In the genomic region with DNA sequence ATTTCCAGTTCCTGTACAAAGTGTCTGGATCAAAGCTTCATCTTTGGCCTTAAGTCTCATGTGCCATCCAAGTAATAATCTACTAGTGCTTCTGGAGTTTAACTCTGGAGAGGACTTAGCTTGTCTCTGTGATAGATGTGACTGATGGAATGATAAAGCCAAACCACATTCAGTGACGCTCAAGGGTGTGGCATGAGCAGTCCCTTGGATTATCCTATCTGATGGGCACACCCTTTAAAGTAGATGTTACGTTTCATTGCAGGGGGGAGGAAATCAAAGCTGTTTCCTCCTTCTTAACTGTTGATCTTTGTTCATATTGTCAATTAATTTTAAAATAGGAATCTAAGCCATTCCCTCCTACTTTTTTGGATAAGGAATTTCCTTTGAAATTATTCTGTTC, we compare ENCODE assay signal across 20 cellular contexts. TPM values are rescaled to one million over a fixed set of nuclear protein-coding genes. Genes with fewer than 3 reads are reported as not detected.
DNase-seq lines count a peak whose midpoint lies in the region; FAIRE-seq and TF ChIP-seq lines count a peak whose summit lies in the region.
"Had no signal": no experiment of that assay in that cellular context is flagged by ENCODE, and none has a peak within 500 bp of the region (broad histone marks: within the 10 kb centered on the region; RNA-seq: fewer than 3 reads in every experiment).

No MANE protein-coding gene starts in this region.

- 100% methylated on average over 1 of the region's 2 CpGs; no CpG with 5 or more reads in 1 of the 2 experiments for WGBS in mesodermal cell (ENCODE audit: insufficient coverage in 2 of 2), 2 experiments
- WGBS in mesendoderm (ENCODE audit: extremely low coverage, insufficient coverage, low lambda C conversion rate), result no CpG with 5 or more reads among the region's 2 CpGs

- H3K9me3 ChIP-seq in mesodermal cell (ENCODE audit: control insufficient read depth, low read length), result peaks cover 14% of the 10 kb centered on the region

- H3K27ac ChIP-seq in mesodermal cell (ENCODE audit: low read depth, low read length, severe bottlenecking) (peak overlapping the region; percentile 76), mesendoderm (ENCODE audit: low read depth, low read length) (no peak overlapping the region)
- H3K27ac ChIP-seq: GM23248 had no signal

- no peak overlapping the region for H2AK5ac ChIP-seq in mesendoderm (ENCODE audit: low read length)

- H3K36me3 ChIP-seq in mesodermal cell (ENCODE audit: control insufficient read depth, insufficient read depth, low read length), result no peaks in the 10 kb centered on the region
- H3K36me3 ChIP-seq in mesendoderm (ENCODE audit: control insufficient read depth, insufficient read depth, low read length), result no peaks in the 10 kb centered on the region

- H3K4me3 ChIP-seq in fibroblast of villous mesenchyme (ENCODE audit: low read depth, low read length), result no peak overlapping the region
- no peak overlapping the region for H3K4me3 ChIP-seq in mesodermal cell (ENCODE audit: extremely low read depth, insufficient read depth, low read length, poor library complexity, severe bottlenecking)
- no peak overlapping the region for H3K4me3 ChIP-seq in mesendoderm (ENCODE audit: low read length)
- H3K4me3 ChIP-seq: GM23248 had no signal

- no peak overlapping the region for H4K5ac ChIP-seq in mesendoderm (ENCODE audit: low read length)

- H3K79me1 ChIP-seq in mesendoderm (ENCODE audit: low read length), result no peaks in the 10 kb centered on the region

- no peaks in the 10 kb centered on the region for H3K27me3 ChIP-seq in mesendoderm (ENCODE audit: insufficient read depth, low read length, poor library complexity)

- H2BK15ac ChIP-seq in mesendoderm (replicated peaks; ENCODE audit: low read depth), result no peak overlapping the region

- DNase-seq in A172 (ENCODE audit: low spot score), result peak; percentile 59
- peak; percentile 15 for DNase-seq in RPMI7951 (ENCODE audit: low read depth)
- DNase-seq in fibroblast of villous mesenchyme (ENCODE audit: low read depth), result peak; percentile 90
- no peak for DNase-seq in HK-2 (ENCODE audit: unreplicated experiment)
- no peak for DNase-seq in mesendoderm
- DNase-seq in GM19239 (ENCODE audit: insufficient read length, low spot score), result no peak
- DNase-seq in effector CD4-positive, alpha-beta T cell, result no peak
- DNase-seq: 8988T; C1 segment of cervical spinal cord; Calu3; CD4-positive, alpha-beta memory T cell; COR-L47; DMS53; DMS79 treated with DMSO at 0.1 percent for 48 hours; H7 had no signal

- H3K18ac ChIP-seq in mesendoderm (ENCODE audit: low read length), result no peak overlapping the region

- no peak for FAIRE-seq in GM19239 (lab: Jason Lieb, UNC)
- FAIRE-seq: G401.6, GM12892, H1 had no signal

- TF ChIP-seq CTCF in fibroblast of villous mesenchyme (IDR thresholded peaks at IDR 0.05; ENCODE audit: insufficient read depth, low read depth, low read length), result no peak

- H3K9ac ChIP-seq in mesendoderm (ENCODE audit: low read length), result no peak overlapping the region
- H3K9ac ChIP-seq: GM23248 had no signal

- no peak overlapping the region for H3K4me2 ChIP-seq in mesendoderm (ENCODE audit: low read length)

- no peaks in the 10 kb centered on the region for H3K79me2 ChIP-seq in mesendoderm (ENCODE audit: control insufficient read depth, insufficient read depth, low read length)

- no peak overlapping the region for H3K56ac ChIP-seq in mesendoderm (ENCODE audit: low read length)

- H3K23ac ChIP-seq in mesendoderm (ENCODE audit: low read length), result no peak overlapping the region

- H3K4me1 ChIP-seq in mesodermal cell (ENCODE audit: control insufficient read depth, insufficient read depth, low read length, poor library complexity, severe bottlenecking) (peaks cover 12% of the 10 kb centered on the region), mesendoderm (ENCODE audit: control insufficient read depth, low read depth, low read length) (no peaks in the 10 kb centered on the region)

- H3K4ac ChIP-seq in mesendoderm (ENCODE audit: low read depth, low read length), result no peak overlapping the region

- H4K8ac ChIP-seq in mesendoderm (ENCODE audit: low read depth, low read length), result no peak overlapping the region

- no peak overlapping the region for H2BK120ac ChIP-seq in mesendoderm (ENCODE audit: low read depth, low read length)

- no peak overlapping the region for H2BK5ac ChIP-seq in mesendoderm (ENCODE audit: low read length)

RNA-seq across cellular contexts. Expression of gene EGFLAM, which starts 8.5 kb away (rescaled TPM):
- 0.07 TPM in 1 of 2 replicates, not detected in the other for total RNA-seq in A172 (2014; rRNA removed; shearing (Covaris generic))
- total RNA-seq in RPMI7951 (2014; rRNA removed; shearing (Covaris generic)), result 0.12 and 1.3 TPM in 2 replicates
- total RNA-seq in fibroblast of villous mesenchyme, result 3.0 and 5.5 TPM in 2 replicates
- 26.2 TPM for polyA plus RNA-seq in mesodermal cell (2013, experiment 1 of 2)
- polyA plus RNA-seq in mesodermal cell (2013, experiment 2 of 2), result 34.0 TPM
- 0.76 TPM for polyA plus RNA-seq in mesendoderm (2013, experiment 1 of 2)
- polyA plus RNA-seq in mesendoderm (2013, experiment 2 of 2), result 0.73 TPM
- total RNA-seq: Calu3; CD4-positive, alpha-beta memory T cell; GM23248 had no signal
- polyA plus RNA-seq: CD4-positive, alpha-beta memory T cell; GM23248 had no signal

Comparison
In these comparisons a context has a peak if more than half of its experiments do, and no peak if none do; other contexts are left out.
1. DNase-seq: peak in A172 (single experiment), RPMI7951 (single experiment) and fibroblast of villous mesenchyme (single experiment); none in HK-2 (single experiment), mesendoderm (single experiment), GM19239 (single experiment) and effector CD4-positive, alpha-beta T cell (single experiment).